Comparison of ENCODE assay signal across 2 cellular contexts in the genomic region with DNA sequence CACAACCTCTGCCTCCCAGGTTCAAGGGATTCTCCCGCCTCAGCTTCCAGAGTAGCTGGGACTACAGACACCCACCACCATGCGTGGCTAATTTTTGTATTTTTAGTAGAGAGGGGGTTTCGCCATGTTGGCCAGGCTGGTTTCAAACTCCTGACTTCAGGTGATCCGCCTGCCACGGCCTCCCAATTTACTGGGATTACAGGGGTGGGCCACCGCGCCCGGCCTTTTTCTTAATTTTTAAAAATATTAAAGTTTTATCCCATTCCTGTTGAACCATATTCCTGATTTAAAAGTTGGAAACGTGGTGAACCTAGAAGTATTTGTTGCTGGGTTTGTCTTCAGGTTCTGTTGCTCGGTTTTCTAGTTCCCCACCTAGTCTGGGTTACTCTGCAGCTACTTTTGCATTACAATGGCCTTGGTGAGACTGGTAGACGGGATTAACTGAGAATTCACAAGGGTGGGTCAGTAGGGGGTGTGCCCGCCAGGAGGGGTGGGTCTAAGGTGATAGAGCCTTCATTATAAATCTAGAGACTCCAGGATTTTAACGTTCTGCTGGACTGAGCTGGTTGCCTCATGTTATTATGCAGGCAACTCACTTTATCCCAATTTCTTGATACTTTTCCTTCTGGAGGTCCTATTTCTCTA.
TF ChIP-seq lines count a peak whose summit lies in the region.

A gene (plus strand): TSS at position 519 of the 645 bp plus-strand sequence. CDS start 213 bp downstream, outside the sequence.

TF ChIP-seq in WTC11, 78 proteins besides CTCF, POLR2A, EP300 and RAD21:
- 0 out of 2 replicates have a peak, but pooled peaks have one; percentile 20 for TF ChIP-seq ZNF423 (CRISPR knock-in tag; IDR thresholded peaks at IDR 0.05)

TF ChIP-seq in H1, 55 proteins besides CTCF, POLR2A, EP300 and RAD21:
- TF ChIP-seq POU5F1 (IDR thresholded peaks at IDR 0.05; ENCODE audit: low read depth, low read length): peak; percentile 78; the same call in 1 of the 2 replicates
TF ChIP-seq in H1: peak in this region for 1; not testable (repeated sequence) for 54.
